In the genomic region with DNA sequence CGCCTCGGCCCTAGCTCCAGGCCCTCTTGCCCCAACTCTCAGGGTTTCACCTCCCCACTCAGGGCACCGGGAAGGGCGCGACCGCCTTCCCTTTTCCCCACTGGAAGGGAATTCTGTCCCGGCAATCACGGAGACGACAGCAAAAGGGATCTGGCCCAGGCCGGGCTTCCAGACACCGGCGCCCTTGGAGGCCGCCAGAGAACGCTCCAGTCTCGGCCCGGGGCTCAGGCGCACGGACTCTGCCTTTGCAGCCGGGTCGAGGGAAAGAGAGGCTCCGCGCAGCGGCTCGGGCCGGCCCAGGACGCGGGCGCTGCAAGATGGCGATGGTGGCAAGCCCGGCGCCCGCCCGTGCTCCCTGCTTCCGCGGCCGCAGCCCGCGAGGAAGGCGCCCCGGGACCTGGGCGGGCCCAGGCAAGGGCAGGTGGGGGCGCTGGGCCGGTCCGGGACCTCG, we compare ENCODE assay signal across 8 cellular contexts. TPM values are rescaled to one million over a fixed set of nuclear protein-coding genes. Genes with fewer than 3 reads are reported as not detected.
DNase-seq lines count a peak whose midpoint lies in the region; TF ChIP-seq lines count a peak whose summit lies in the region.

No MANE protein-coding gene starts in this region.

- no peak; a peak in 1 of 4 replicates for TF ChIP-seq EP300 in SK-N-SH (IDR thresholded peaks at IDR 0.05; ENCODE audit: borderline replicate concordance in 1 of 2, low read depth in 1 of 2, low read length in 1 of 2)

- peak overlapping the region; percentile 20 for H3K9ac ChIP-seq in H9 (ENCODE audit: extremely low read depth, insufficient read length, low read length)
- H3K9ac ChIP-seq in SK-N-SH, result peak overlapping the region; percentile 93
- peak overlapping the region; percentile 82 for H3K9ac ChIP-seq in fibroblast of lung (ENCODE audit: insufficient read depth, low read length)
- peak overlapping the region; percentile 46 for H3K9ac ChIP-seq in parathyroid adenoma

- H3K27me3 Mint-ChIP-seq in Calu3 (ENCODE audit: unreplicated experiment), result no peaks in the 10 kb centered on the region
- peaks cover 12% of the 10 kb centered on the region for H3K27me3 Mint-ChIP-seq in H9 (ENCODE audit: low read depth)

- H2BK120ac ChIP-seq in H9 (ENCODE audit: low read depth, low read length, poor library complexity, severe bottlenecking), result no peak overlapping the region

- intact Hi-C loops in Calu3 (cut with micrococcal nuclease; ENCODE audit: unreplicated experiment), result no loop called here

- no peak for TF ChIP-seq RAD21 in SK-N-SH (IDR thresholded peaks at IDR 0.05; ENCODE audit: low read length)

- no TSS peak for BruUV-seq in Calu3 (replicated peaks; lab: Mats Ljungman, UMichigan)

- H3K4ac ChIP-seq in H9 (ENCODE audit: low read depth, low read length), result no peak overlapping the region

- H4K20me1 ChIP-seq in H9 (ENCODE audit: control insufficient read depth, insufficient read depth, insufficient read length), result peaks cover 5% of the 10 kb centered on the region
- peaks cover 46% of the 10 kb centered on the region for H4K20me1 ChIP-seq in SK-N-SH (ENCODE audit: insufficient read depth)
- no peaks in the 10 kb centered on the region for H4K20me1 ChIP-seq in fibroblast of lung (ENCODE audit: control insufficient read depth, extremely low read depth, insufficient read depth, low read length)

- H3K56ac ChIP-seq in H9 (ENCODE audit: insufficient read length, low read depth, low read length), result no peak overlapping the region

- POLR2A ChIA-PET in SK-N-SH (lab: Yijun Ruan, JAX), result interaction anchor here (0.6 to 2.8 kb wide), 4 partner anchors 15 to 623 kb away, joined by 3 to 15 read pairs (median 6); partner anchors contain the start of genes NSD2 and UVSSA

- peaks cover 7% of the 10 kb centered on the region for H3K23me2 ChIP-seq in H9 (ENCODE audit: insufficient read length, low read depth, low read length, poor library complexity, severe bottlenecking)

- no peaks in the 10 kb centered on the region for H3K9me2 ChIP-seq in SK-N-SH

- H3K4me1 Mint-ChIP-seq in Calu3 (ENCODE audit: low read depth, unreplicated experiment), result peaks cover 12% of the 10 kb centered on the region
- peaks cover 7 to 11% of the 10 kb centered on the region in 2 experiments; a peak in 3 of 4 replicates for H3K4me1 Mint-ChIP-seq in H9

- no peak overlapping the region for H3K27ac Mint-ChIP-seq in Calu3 (ENCODE audit: unreplicated experiment)
- H3K27ac Mint-ChIP-seq in H9, result no peak overlapping the region

- no peak overlapping the region for H2BK5ac ChIP-seq in H9 (ENCODE audit: insufficient read length, low read length)

- no peak overlapping the region for H2BK12ac ChIP-seq in H9 (ENCODE audit: insufficient read length, low read depth, low read length)

- H3K36me3 ChIP-seq in SK-N-SH (replicated peaks in 1 of 2; ENCODE audit: control insufficient read depth in 1 of 2, insufficient read depth in 2 of 2, low read length in 1 of 2) (peaks cover 8 to 20% of the 10 kb centered on the region in 2 experiments), fibroblast of lung (ENCODE audit: control insufficient read depth, insufficient read depth, low read length) (peaks cover 9% of the 10 kb centered on the region), parathyroid adenoma (ENCODE audit: control insufficient read depth, insufficient read depth, low read length) (no peaks in the 10 kb centered on the region)

- H3K4me3 ChIP-seq in SK-N-SH (ENCODE audit: low read depth in 2 of 2, low read length in 1 of 2) (peak overlapping the region; percentile 83 to 91), fibroblast of lung (replicated peaks in 1 of 4; ENCODE audit: control extremely low read depth in 1 of 4, insufficient read depth in 1 of 4, low read depth in 3 of 4, low read length in 4 of 4) (peak overlapping the region; percentile 71 to 84 (median 78)), parathyroid adenoma (ENCODE audit: low read depth, low read length) (peak overlapping the region; percentile 75)

- no CpG with 5 or more reads among the region's 45 CpGs for WGBS in H9 (ENCODE audit: extremely low coverage, insufficient read length, low lambda C conversion rate)
- 10% methylated on average over 2 of the region's 45 CpGs for WGBS in SK-N-SH (ENCODE audit: low lambda C conversion rate)

- no peaks in the 10 kb centered on the region for H3F3A ChIP-seq in SK-N-SH (replicated peaks; ENCODE audit: insufficient read depth)

- H3T11ph ChIP-seq in H9 (ENCODE audit: low read length), result no peak overlapping the region

- no peak overlapping the region for H3K23ac ChIP-seq in H9 (ENCODE audit: insufficient read length, low read depth, low read length)

- TF ChIP-seq CTCF in Calu3 (IDR thresholded peaks at IDR 0.05; ENCODE audit: unreplicated experiment) (no peak), H9 (conservative IDR thresholded peaks at IDR 0.05) (no peak), SK-N-SH (IDR thresholded peaks at IDR 0.05) (no peak), fibroblast of lung (conservative IDR thresholded peaks at IDR 0.05 in 1 of 2, IDR thresholded peaks at IDR 0.05 in 1 of 2; ENCODE audit: low read depth in 1 of 2, low read length in 2 of 2) (no peak), parathyroid adenoma (IDR thresholded peaks at IDR 0.05) (no peak)

- H3K4me2 ChIP-seq in H9 (ENCODE audit: insufficient read depth, insufficient read length, low read length), result peak overlapping the region; percentile 46
- H3K4me2 ChIP-seq in SK-N-SH, result peak overlapping the region; percentile 98
- H3K4me2 ChIP-seq in fibroblast of lung (ENCODE audit: extremely low read depth, insufficient read depth, low read length), result peak overlapping the region; percentile 93
- peak overlapping the region; percentile 96 for H3K4me2 ChIP-seq in parathyroid adenoma (ENCODE audit: low read length)

- no peaks in the 10 kb centered on the region for H3K4me1 ChIP-seq in H9 (ENCODE audit: insufficient read depth, low read length)
- H3K4me1 ChIP-seq in SK-N-SH (ENCODE audit: control insufficient read depth in 1 of 2, insufficient read depth in 2 of 2, low read depth in 1 of 2, low read length in 1 of 2), result peaks cover 10 to 36% of the 10 kb centered on the region in 2 experiments; a peak in 3 of 4 replicates
- peaks cover 16% of the 10 kb centered on the region for H3K4me1 ChIP-seq in fibroblast of lung (ENCODE audit: control insufficient read depth, extremely low read depth, insufficient read depth, low read length)
- H3K4me1 ChIP-seq in parathyroid adenoma, result peaks cover 3% of the 10 kb centered on the region

- CTCF ChIA-PET in Calu3 (lab: Charles Lee), result no interaction called here
- CTCF ChIA-PET in SK-N-SH (lab: Yijun Ruan, JAX), result interaction anchor here (0.8 to 3.8 kb wide), 3 partner anchors 13 to 382 kb away, joined by 3 to 14 read pairs (median 3); no protein-coding TSS in a partner anchor

- no peak overlapping the region for H4K5ac ChIP-seq in H9 (ENCODE audit: insufficient read length, low read depth, low read length)

- peaks cover 42% of the 10 kb centered on the region for H3K36me3 Mint-ChIP-seq in Calu3 (ENCODE audit: insufficient read depth, unreplicated experiment)
- H3K36me3 Mint-ChIP-seq in H9 (ENCODE audit: insufficient read depth in 1 of 3, low read depth in 3 of 3), result peaks cover 29 to 31% (median 30%) of the 10 kb centered on the region in 3 experiments

- H3K79me2 ChIP-seq in H9 (ENCODE audit: insufficient read depth, low read length), result peaks cover 45% of the 10 kb centered on the region; the same call in 1 of the 2 replicates
- peaks cover 62% of the 10 kb centered on the region for H3K79me2 ChIP-seq in SK-N-SH (ENCODE audit: insufficient read depth)
- peaks cover 61% of the 10 kb centered on the region for H3K79me2 ChIP-seq in fibroblast of lung (ENCODE audit: control insufficient read depth, insufficient read depth, low read length)
- peaks cover 44% of the 10 kb centered on the region for H3K79me2 ChIP-seq in parathyroid adenoma

- H3K4me3 Mint-ChIP-seq in Calu3 (ENCODE audit: low read depth, unreplicated experiment) (peak overlapping the region; percentile 73), H9 (peak overlapping the region; percentile 69 to 83)

- H3K27me3 ChIP-seq in H9 (ENCODE audit: insufficient read depth, low read length) (no peaks in the 10 kb centered on the region), SK-N-SH (ENCODE audit: insufficient read depth) (no peaks in the 10 kb centered on the region), fibroblast of lung (ENCODE audit: control insufficient read depth, insufficient read depth, low read length) (no peaks in the 10 kb centered on the region), parathyroid adenoma (ENCODE audit: control insufficient read depth, insufficient read depth, low read length) (no peaks in the 10 kb centered on the region)

- H2BK20ac ChIP-seq in H9 (ENCODE audit: low read depth, low read length, poor library complexity, severe bottlenecking), result no peak overlapping the region

- H3K9me3 Mint-ChIP-seq in Calu3 (ENCODE audit: low read depth, unreplicated experiment) (peaks cover 2% of the 10 kb centered on the region), H9 (peaks cover 27 to 32% of the 10 kb centered on the region in 2 experiments)

- no peak overlapping the region for H2BK15ac ChIP-seq in H9 (ENCODE audit: low read depth, low read length)

- H3K79me1 ChIP-seq in H9 (ENCODE audit: insufficient read depth, low read depth, low read length, poor library complexity, severe bottlenecking), result peaks cover 4% of the 10 kb centered on the region

- H3K14ac ChIP-seq in H9 (ENCODE audit: insufficient read depth, low read length), result peak overlapping the region; percentile 72; the same call in 1 of the 2 replicates

- no peak overlapping the region for H3K18ac ChIP-seq in H9 (ENCODE audit: insufficient read length, low read depth, low read length)

- H2AFZ ChIP-seq in H9 (ENCODE audit: low read length) (no peak overlapping the region), SK-N-SH (ENCODE audit: low read depth) (no peak overlapping the region), fibroblast of lung (ENCODE audit: low read length) (no peak overlapping the region), parathyroid adenoma (peak overlapping the region; percentile 64)

- peaks cover 20% of the 10 kb centered on the region for H3K9me3 ChIP-seq in H9 (ENCODE audit: control insufficient read depth, low read depth, low read length)
- peaks cover 3% of the 10 kb centered on the region; the same call in 1 of the 2 replicates for H3K9me3 ChIP-seq in SK-N-SH
- no peaks in the 10 kb centered on the region for H3K9me3 ChIP-seq in fibroblast of lung (ENCODE audit: control insufficient read depth, insufficient read depth, low read depth, low read length)
- no peaks in the 10 kb centered on the region for H3K9me3 ChIP-seq in parathyroid adenoma (ENCODE audit: control insufficient read depth, low read length)

- H3K27ac ChIP-seq in H9 (ENCODE audit: insufficient read length, low read depth, low read length) (no peak overlapping the region), SK-N-SH (ENCODE audit: low read depth in 2 of 2, low read length in 1 of 2) (peak overlapping the region; percentile 75 to 95), fibroblast of lung (ENCODE audit: insufficient read depth, low read length) (peak overlapping the region; percentile 79), parathyroid adenoma (peak overlapping the region; percentile 77)

- H2AK5ac ChIP-seq in H9 (ENCODE audit: insufficient read length, low read length), result no peak overlapping the region

- no peak overlapping the region for H4K91ac ChIP-seq in H9 (ENCODE audit: insufficient read length, low read depth, low read length)

- DNase-seq in Calu3, result no peak
- DNase-seq in H9, result peak; percentile 39
- no peak for DNase-seq in SK-N-SH
- DNase-seq in fibroblast of lung (ENCODE audit: low read depth in 2 of 2), result no peak
- no peak for DNase-seq in NCI-H2196 treated with DMSO at 0.1 percent for 48 hours (lab: John Stamatoyannopoulos, UW; ENCODE audit: unreplicated experiment)
- DNase-seq in kidney tubule cell (ENCODE audit: low spot score), result no peak
- no peak for DNase-seq in SHP77 (lab: John Stamatoyannopoulos, UW)

- no peak overlapping the region for H4K8ac ChIP-seq in H9 (replicated peaks; ENCODE audit: insufficient read length, low read depth, low read length)

RNA-seq across cellular contexts. Expression of gene CTBP1, which starts 1.1 kb away (rescaled TPM):
- total RNA-seq in Calu3 (2022) (115 and 130 TPM in 2 replicates), H9 (2021) (128 and 136 TPM in 2 replicates), fibroblast of lung (224 and 249 TPM in 2 replicates)
- polyA plus RNA-seq in SK-N-SH (2012; rRNA removed) (158 and 183 TPM in 2 replicates), fibroblast of lung (78.2 and 86.1 TPM in 2 replicates)
- 73.8 and 122 TPM in 2 replicates for polyA plus RNA-seq in SK-N-SH (2012; cell fraction: cytosol; rRNA removed)
- 419 and 467 TPM in 2 replicates for polyA plus RNA-seq in SK-N-SH (2012; cell fraction: nucleus; rRNA removed)
- 102 and 162 TPM in 2 replicates for polyA plus RNA-seq in fibroblast of lung (2012)
- polyA minus RNA-seq in fibroblast of lung (ENCODE audit: low replicate concordance), result 151 and 174 TPM in 2 replicates

RNA-seq across cellular contexts. Expression of gene MAEA, which starts 41.9 kb away (rescaled TPM):
- total RNA-seq in Calu3 (2022) (59.0 and 59.6 TPM in 2 replicates), H9 (2021) (85.6 and 89.5 TPM in 2 replicates), fibroblast of lung (37.2 and 44.3 TPM in 2 replicates)
- polyA plus RNA-seq in SK-N-SH (2012; rRNA removed) (123 and 128 TPM in 2 replicates), fibroblast of lung (53.8 and 59.5 TPM in 2 replicates)
- polyA plus RNA-seq in SK-N-SH (2012; cell fraction: cytosol; rRNA removed), result 64.4 and 85.4 TPM in 2 replicates
- 196 and 274 TPM in 2 replicates for polyA plus RNA-seq in SK-N-SH (2012; cell fraction: nucleus; rRNA removed)
- polyA plus RNA-seq in fibroblast of lung (2012), result 49.3 and 67.4 TPM in 2 replicates
- 55.9 and 75.0 TPM in 2 replicates for polyA minus RNA-seq in fibroblast of lung (ENCODE audit: low replicate concordance)

Comparison
In these comparisons a context has a peak if more than half of its experiments do, and no peak if none do; other contexts are left out.
1. H3K4me2 ChIP-seq: peak in every context shown above with its lines; median percentile 98 in SK-N-SH; 96 in parathyroid adenoma; 93 in fibroblast of lung; 46 in H9.
2. H3K9ac ChIP-seq: peak in every context shown above with its lines; median percentile 93 in SK-N-SH; 82 in fibroblast of lung; 46 in parathyroid adenoma; 20 in H9.